In genomic region chr22:50260801-50261614, GRCh38 we compare ENCODE assay signal across 8 cellular contexts. TPM values are rescaled to one million over a fixed set of nuclear protein-coding genes. Genes with fewer than 3 reads are reported as not detected.
A peak's percentile ranks its signal among the peaks of the same experiment; 100 is the strongest.
DNase-seq lines count a peak whose midpoint lies in the region; ATAC-seq and TF ChIP-seq lines count a peak whose summit lies in the region.

No MANE protein-coding gene starts in this region.

- no peaks in the 10 kb centered on the region for H3K9me3 ChIP-seq in left ventricle myocardium inferior (replicated peaks)

- peaks cover 5% of the 10 kb centered on the region for H3K4me1 Mint-ChIP-seq in activated naive CD8-positive, alpha-beta T cell treated with anti-CD3 and anti-CD28 coated beads for 36 hours

- peaks cover 11% of the 10 kb centered on the region for H3K27me3 ChIP-seq in left ventricle myocardium inferior (ENCODE audit: low read depth)

- H3K27ac ChIP-seq in left ventricle myocardium inferior (replicated peaks), result peak overlapping the region; percentile 76

- no peaks in the 10 kb centered on the region for H3K36me3 Mint-ChIP-seq in activated naive CD8-positive, alpha-beta T cell treated with anti-CD3 and anti-CD28 coated beads for 36 hours

- ATAC-seq in GM19023 (IDR thresholded peaks at IDR 0.05; ENCODE audit: unreplicated experiment), result no peak

- H3K27me3 Mint-ChIP-seq in activated naive CD8-positive, alpha-beta T cell treated with anti-CD3 and anti-CD28 coated beads for 36 hours, result peaks cover 39% of the 10 kb centered on the region

- peak overlapping the region; percentile 7 for H3K4me3 Mint-ChIP-seq in activated naive CD8-positive, alpha-beta T cell treated with anti-CD3 and anti-CD28 coated beads for 36 hours

- no peaks in the 10 kb centered on the region for H3K9me3 Mint-ChIP-seq in activated naive CD8-positive, alpha-beta T cell treated with anti-CD3 and anti-CD28 coated beads for 36 hours

- TF ChIP-seq CTCF in left ventricle myocardium inferior (IDR thresholded peaks at IDR 0.05; ENCODE audit: borderline replicate concordance), result no peak
- TF ChIP-seq CTCF in retinal pigment epithelial cell (conservative IDR thresholded peaks at IDR 0.05; ENCODE audit: low read depth, low read length), result no peak

- no peaks in the 10 kb centered on the region for H3K36me3 ChIP-seq in left ventricle myocardium inferior

- intact Hi-C loops in left ventricle myocardium inferior (cut with micrococcal nuclease), result no loop called here

- peak; percentile 40 for DNase-seq in stimulated activated CD4-positive, alpha-beta T cell treated with anti-CD3 and anti-CD28 coated beads, Interleukin-12 subunit alpha, Interleukin-12 subunit beta, amount 100 ng/mL, for 4 hours
- DNase-seq in stimulated activated CD4-positive, alpha-beta T cell treated with anti-CD3 and anti-CD28 coated beads, Interleukin-1b, Interleukin-23, amount 100 ng/mL, for 48 hours, result no peak
- peak; percentile 43 for DNase-seq in NCI-H1694 (lab: John Stamatoyannopoulos, UW)
- DNase-seq in activated naive CD8-positive, alpha-beta T cell treated with anti-CD3 and anti-CD28 coated beads for 36 hours, result peak; percentile 57
- DNase-seq in left ventricle myocardium inferior, result no peak
- no peak for DNase-seq in retinal pigment epithelial cell (ENCODE audit: low read depth)
- DNase-seq in inferior parietal cortex (ENCODE audit: extremely low spot score), result no peak

- no peak overlapping the region for H3K27ac Mint-ChIP-seq in activated naive CD8-positive, alpha-beta T cell treated with anti-CD3 and anti-CD28 coated beads for 36 hours

- H3K4me1 ChIP-seq in left ventricle myocardium inferior, result peaks cover 45% of the 10 kb centered on the region

- H3K4me3 ChIP-seq in left ventricle myocardium inferior (peak overlapping the region; percentile 71), retinal pigment epithelial cell (ENCODE audit: low read length) (peak overlapping the region; percentile 53)

RNA-seq across cellular contexts. Expression of gene MAPK12, which starts 0.5 kb away (rescaled TPM):
- 1 to 10 TPM; 3.5 to 3.6 TPM for total RNA-seq in activated naive CD8-positive, alpha-beta T cell treated with anti-CD3 and anti-CD28 coated beads for 36 hours
- 17.2 TPM for total RNA-seq in left ventricle myocardium inferior

RNA-seq across cellular contexts. Expression of gene MAPK11, which starts 9.2 kb away (rescaled TPM):
- total RNA-seq in activated naive CD8-positive, alpha-beta T cell treated with anti-CD3 and anti-CD28 coated beads for 36 hours, result 1 to 10 TPM; 3.2 to 3.3 TPM
- total RNA-seq in left ventricle myocardium inferior, result 7.8 TPM

RNA-seq across cellular contexts. Expression of gene HDAC10, which starts 9.9 kb away (rescaled TPM):
- total RNA-seq in activated naive CD8-positive, alpha-beta T cell treated with anti-CD3 and anti-CD28 coated beads for 36 hours, result 10 to 100 TPM; 37.3 to 42.3 TPM
- 13.6 TPM for total RNA-seq in left ventricle myocardium inferior

RNA-seq across cellular contexts. Expression of gene TUBGCP6, which starts 16.2 kb away (rescaled TPM):
- 10 to 100 TPM; 38.7 to 41.7 TPM for total RNA-seq in activated naive CD8-positive, alpha-beta T cell treated with anti-CD3 and anti-CD28 coated beads for 36 hours
- 18.3 TPM for total RNA-seq in left ventricle myocardium inferior

RNA-seq across cellular contexts. Expression of gene PLXNB2, which starts 46.4 kb away (rescaled TPM):
- 10 to 100 TPM; 16.1 to 16.8 TPM for total RNA-seq in activated naive CD8-positive, alpha-beta T cell treated with anti-CD3 and anti-CD28 coated beads for 36 hours
- total RNA-seq in left ventricle myocardium inferior, result 50.2 TPM

Comparison
In these comparisons a context has a peak if more than half of its experiments do, and no peak if none do; other contexts are left out.
1. DNase-seq: peak in stimulated activated CD4-positive, alpha-beta T cell treated with anti-CD3 and anti-CD28 coated beads, Interleukin-12 subunit alpha, Interleukin-12 subunit beta, amount 100 ng/mL, for 4 hours (single experiment), NCI-H1694 (single experiment) and activated naive CD8-positive, alpha-beta T cell treated with anti-CD3 and anti-CD28 coated beads for 36 hours (single experiment); none in stimulated activated CD4-positive, alpha-beta T cell treated with anti-CD3 and anti-CD28 coated beads, Interleukin-1b, Interleukin-23, amount 100 ng/mL, for 48 hours (single experiment), left ventricle myocardium inferior (single experiment), retinal pigment epithelial cell (single experiment) and inferior parietal cortex (single experiment).